ENCODE assay signal across 10 cellular contexts in the genomic region with DNA sequence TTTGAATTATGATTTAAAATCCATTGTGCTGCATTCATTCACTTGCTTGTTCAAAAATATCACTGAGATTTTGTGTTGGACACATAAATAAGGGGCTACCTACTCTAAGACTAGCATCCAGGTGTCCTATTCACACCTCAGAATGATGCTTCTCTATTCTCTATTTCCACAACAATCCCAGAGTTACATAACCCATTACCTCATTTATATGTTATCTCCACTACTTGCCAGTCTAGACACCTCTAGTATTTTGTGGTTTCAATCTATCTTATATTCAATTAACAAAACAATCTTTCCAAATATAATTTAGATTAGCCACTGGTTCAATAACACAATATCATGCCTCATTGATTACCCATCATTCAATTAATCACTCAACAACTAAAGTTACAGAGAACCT.
"Had no signal": no experiment of that assay in that cellular context is flagged by ENCODE, and none has a peak within 500 bp of the region (broad histone marks: within the 10 kb centered on the region; RNA-seq: fewer than 3 reads in every experiment).

No MANE protein-coding gene starts in this region.

- H3K9me3 ChIP-seq: HAP-1 had no signal

- H3K4me3 ChIP-seq: GM23248, HAP-1, K562 had no signal

- H3K27ac ChIP-seq: GM23248, HL-60 had no signal

- H3K4me1 ChIP-seq: HAP-1 had no signal

- H3K36me3 ChIP-seq: HAP-1 had no signal

- H3K4me3 Mint-ChIP-seq: HFFc6 had no signal

- DNase-seq: GM23248, GOT3, H7, HFFc6, IMR-90, KG1 had no signal

- H3K9me3 Mint-ChIP-seq: HFFc6 had no signal

- H3K27ac Mint-ChIP-seq: HFFc6 had no signal

- ATAC-seq: HCT116, K562 had no signal
